Comparison of ENCODE assay signal across 1 cellular context in the genomic region with DNA sequence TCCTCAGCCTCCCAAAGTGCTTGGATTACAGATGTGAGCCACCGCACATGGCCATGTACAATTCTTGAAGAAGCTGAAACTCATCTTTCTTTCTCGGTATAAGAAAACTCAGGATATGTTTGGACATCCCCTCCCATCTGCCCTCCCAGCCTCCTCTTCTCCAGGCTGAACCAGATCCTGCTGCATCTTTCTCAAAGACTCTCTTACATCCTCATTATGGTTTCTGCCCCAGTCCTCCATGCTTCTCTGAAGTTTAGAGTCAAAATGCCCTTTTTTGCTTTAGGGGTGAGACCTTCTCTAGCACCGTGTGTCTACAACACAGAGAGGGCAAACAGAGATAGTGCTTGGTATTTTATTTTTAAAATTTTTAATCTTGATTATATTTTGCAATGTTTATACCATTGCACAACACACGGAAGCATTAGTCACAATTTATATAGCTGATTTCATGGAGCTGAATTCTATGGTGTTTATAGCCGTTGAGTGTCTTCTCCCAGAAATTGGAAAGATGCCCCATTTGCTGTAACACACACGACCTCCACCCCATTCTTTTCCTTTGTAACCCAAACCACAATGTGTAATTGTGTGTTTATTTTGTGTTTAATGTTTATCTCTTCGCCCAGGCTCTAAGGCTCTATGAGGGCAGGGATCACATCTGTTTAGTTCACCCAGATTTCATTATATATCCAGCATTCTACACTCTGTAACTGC.
TF ChIP-seq lines count a peak whose summit lies in the region.

No MANE protein-coding gene starts in this region.

TF ChIP-seq in GM23338, 12 proteins besides CTCF, POLR2A, EP300 and RAD21 (continued from another document):
- TF ChIP-seq ZNF462 (CRISPR knock-in tag; IDR thresholded peaks at IDR 0.05) (no peak), ZNF331 (CRISPR knock-in tag; IDR thresholded peaks at IDR 0.05; ENCODE audit: low read depth) (no peak), EZH2 (IDR thresholded peaks at IDR 0.05; ENCODE audit: low read depth, unreplicated experiment) (no peak), EZH2phosphoT487 (IDR thresholded peaks at IDR 0.05; ENCODE audit: unreplicated experiment) (no peak), REST (IDR thresholded peaks at IDR 0.05; ENCODE audit: unreplicated experiment) (no peak), ZNF114 (CRISPR knock-in tag; IDR thresholded peaks at IDR 0.05) (no peak), ETS1 (IDR thresholded peaks at IDR 0.05) (no peak), STAT1 (IDR thresholded peaks at IDR 0.05; ENCODE audit: unreplicated experiment) (no peak), NANOG (IDR thresholded peaks at IDR 0.05; ENCODE audit: borderline replicate concordance) (no peak), CREB1 (CRISPR knock-in tag; IDR thresholded peaks at IDR 0.05; ENCODE audit: low read depth) (no peak), JUNB (IDR thresholded peaks at IDR 0.05; ENCODE audit: unreplicated experiment) (no peak)
